17 cellular contexts compared by ENCODE assay signal in genomic region chr22:27871306-27872014, GRCh38. TPM values are rescaled to one million over a fixed set of nuclear protein-coding genes. Genes with fewer than 3 reads are reported as not detected.
DNase-seq lines count a peak whose midpoint lies in the region; ATAC-seq and TF ChIP-seq lines count a peak whose summit lies in the region.
"Had no signal": no experiment of that assay in that cellular context is flagged by ENCODE, and none has a peak within 500 bp of the region (broad histone marks: within the 10 kb centered on the region; RNA-seq: fewer than 3 reads in every experiment).

No MANE protein-coding gene starts in this region.

- intact Hi-C loops in Calu3 (cut with micrococcal nuclease; ENCODE audit: unreplicated experiment): no loop called here

- H3K4me1 Mint-ChIP-seq in Calu3 (ENCODE audit: low read depth, unreplicated experiment): peaks cover 51% of the 10 kb centered on the region
- H3K4me1 Mint-ChIP-seq in chondrocyte (ENCODE audit: low read depth): peaks cover 90% of the 10 kb centered on the region
- H3K4me1 Mint-ChIP-seq in activated CD4-positive, alpha-beta T cell treated with anti-CD3 and anti-CD28 coated beads, Interleukin-2, amount 10 ng/mL, durations not matched to agents 7 days and 5 days: peaks cover 40% of the 10 kb centered on the region

- CTCF ChIA-PET in Calu3 (lab: Charles Lee): interaction anchor here (0.7 kb wide), 2 partner anchors 90 to 393 kb away, joined by 3 to 8 read pairs; no protein-coding TSS in a partner anchor
- CTCF ChIA-PET in activated CD4-positive, alpha-beta T cell treated with anti-CD3 and anti-CD28 coated beads, Interleukin-2, amount 10 ng/mL, durations not matched to agents 7 days and 5 days (lab: Charles Lee): no interaction called here

- H3K27me3 ChIP-seq in liver (ENCODE audit: control insufficient read depth in 4 of 4, insufficient read depth in 4 of 4, low read length in 3 of 4) (no peaks in the 10 kb centered on the region), thoracic aorta (replicated peaks; ENCODE audit: insufficient read depth) (no peaks in the 10 kb centered on the region), suprapubic skin (no peaks in the 10 kb centered on the region)

- no peak overlapping the region for H3K4me3 Mint-ChIP-seq in Calu3 (ENCODE audit: low read depth, unreplicated experiment)
- H3K4me3 Mint-ChIP-seq in chondrocyte (ENCODE audit: unreplicated experiment): no peak overlapping the region
- H3K4me3 Mint-ChIP-seq in activated CD4-positive, alpha-beta T cell treated with anti-CD3 and anti-CD28 coated beads, Interleukin-2, amount 10 ng/mL, durations not matched to agents 7 days and 5 days: no peak overlapping the region
- H3K4me3 Mint-ChIP-seq: B cell; CD8-positive, alpha-beta T cell; HFFc6 had no signal

- H3K9me3 ChIP-seq in liver (ENCODE audit: control insufficient read depth in 4 of 4, low read length in 3 of 4) (no peaks in the 10 kb centered on the region), thoracic aorta (no peaks in the 10 kb centered on the region), suprapubic skin (no peaks in the 10 kb centered on the region)

- no peak for TF ChIP-seq EP300 in suprapubic skin (IDR thresholded peaks at IDR 0.05)

- POLR2A ChIA-PET in activated CD4-positive, alpha-beta T cell treated with anti-CD3 and anti-CD28 coated beads, Interleukin-2, amount 10 ng/mL, durations not matched to agents 7 days and 5 days (lab: Charles Lee): no interaction called here

- no peak for TF ChIP-seq POLR2A in suprapubic skin (IDR thresholded peaks at IDR 0.05)

- no peak for DNase-seq in Calu3
- no peak for DNase-seq in chondrocyte (ENCODE audit: low spot score)
- DNase-seq in thoracic aorta (ENCODE audit: low spot score): no peak
- DNase-seq in suprapubic skin (ENCODE audit: low spot score in 2 of 2): no peak
- DNase-seq in activated CD4-positive, alpha-beta T cell treated with anti-CD3 and anti-CD28 coated beads, Interleukin-2, amount 10 ng/mL, durations not matched to agents 7 days and 5 days: no peak
- no peak for DNase-seq in cerebellar cortex (ENCODE audit: low spot score)
- DNase-seq: ACHN; CD8-positive, alpha-beta T cell; GF-D8; HFFc6; NCI-H146; NCI-H2081 treated with DMSO at 0.1 percent for 48 hours; NCI-H524; RPMI8226 had no signal

- H3K27ac ChIP-seq in liver (ENCODE audit: low read depth in 1 of 2, low read length in 2 of 2) (peak overlapping the region; percentile 89 to 92), thoracic aorta (peak overlapping the region; percentile 71 to 81), suprapubic skin (no peak overlapping the region)

- peaks cover 0 to 5% (median 3%) of the 10 kb centered on the region in 4 donors for H3K36me3 ChIP-seq in liver (ENCODE audit: control insufficient read depth in 4 of 4, insufficient read depth in 3 of 4, low read depth in 1 of 4, low read length in 3 of 4)
- peaks cover 5% of the 10 kb centered on the region for H3K36me3 ChIP-seq in thoracic aorta
- peaks cover 30% of the 10 kb centered on the region for H3K36me3 ChIP-seq in suprapubic skin

- H3K4me1 ChIP-seq in liver (ENCODE audit: control insufficient read depth in 4 of 4, insufficient read depth in 4 of 4, low read length in 3 of 4) (peaks cover 0 to 86% (median 58%) of the 10 kb centered on the region in 4 donors), thoracic aorta (ENCODE audit: control insufficient read depth in 1 of 2, low read depth in 2 of 2) (peaks cover 43 to 90% of the 10 kb centered on the region in 2 donors), suprapubic skin (peaks cover 41% of the 10 kb centered on the region)

- ATAC-seq in thoracic aorta (ENCODE audit: insufficient number of reproducible peaks, low FRiP score, low read depth): no peak
- ATAC-seq: CD8-positive, alpha-beta T cell; K562 had no signal

- peaks cover 40% of the 10 kb centered on the region for H3K36me3 Mint-ChIP-seq in Calu3 (ENCODE audit: insufficient read depth, unreplicated experiment)
- peaks cover 10% of the 10 kb centered on the region for H3K36me3 Mint-ChIP-seq in chondrocyte (ENCODE audit: low read depth)
- peaks cover 38% of the 10 kb centered on the region for H3K36me3 Mint-ChIP-seq in activated CD4-positive, alpha-beta T cell treated with anti-CD3 and anti-CD28 coated beads, Interleukin-2, amount 10 ng/mL, durations not matched to agents 7 days and 5 days (ENCODE audit: low read depth)

- H3K4me3 ChIP-seq in liver (ENCODE audit: low read depth in 1 of 3, low read length in 3 of 3): no peak overlapping the region
- no peak overlapping the region for H3K4me3 ChIP-seq in thoracic aorta
- no peak overlapping the region for H3K4me3 ChIP-seq in suprapubic skin
- H3K4me3 ChIP-seq: K562 had no signal

- WGBS in liver: 88% methylated on average over 2 of the region's 2 CpGs
- WGBS in suprapubic skin: 97% methylated on average over 2 of the region's 2 CpGs

- H3K27ac Mint-ChIP-seq in Calu3 (ENCODE audit: unreplicated experiment): peak overlapping the region; percentile 95
- peak overlapping the region; percentile 36 for H3K27ac Mint-ChIP-seq in chondrocyte (ENCODE audit: unreplicated experiment)
- no peak overlapping the region for H3K27ac Mint-ChIP-seq in activated CD4-positive, alpha-beta T cell treated with anti-CD3 and anti-CD28 coated beads, Interleukin-2, amount 10 ng/mL, durations not matched to agents 7 days and 5 days
- H3K27ac Mint-ChIP-seq: B cell; CD8-positive, alpha-beta T cell; HFFc6 had no signal

- no TSS peak for BruUV-seq in Calu3 (replicated peaks; lab: Mats Ljungman, UMichigan)

- peak overlapping the region in 1 of 2 donors; percentile 77 for H3K9ac ChIP-seq in liver (ENCODE audit: low read depth in 1 of 2, low read length in 2 of 2)

- no peaks in the 10 kb centered on the region for H3K27me3 Mint-ChIP-seq in Calu3 (ENCODE audit: unreplicated experiment)
- H3K27me3 Mint-ChIP-seq in chondrocyte (ENCODE audit: low read depth): no peaks in the 10 kb centered on the region
- no peaks in the 10 kb centered on the region for H3K27me3 Mint-ChIP-seq in activated CD4-positive, alpha-beta T cell treated with anti-CD3 and anti-CD28 coated beads, Interleukin-2, amount 10 ng/mL, durations not matched to agents 7 days and 5 days
- H3K27me3 Mint-ChIP-seq: B cell had no signal

- no peaks in the 10 kb centered on the region for H3K9me3 Mint-ChIP-seq in Calu3 (ENCODE audit: low read depth, unreplicated experiment)
- H3K9me3 Mint-ChIP-seq in chondrocyte (ENCODE audit: low read depth): no peaks in the 10 kb centered on the region
- no peaks in the 10 kb centered on the region for H3K9me3 Mint-ChIP-seq in activated CD4-positive, alpha-beta T cell treated with anti-CD3 and anti-CD28 coated beads, Interleukin-2, amount 10 ng/mL, durations not matched to agents 7 days and 5 days
- H3K9me3 Mint-ChIP-seq: CD8-positive, alpha-beta T cell; HFFc6 had no signal

- no peak for TF ChIP-seq RAD21 in liver (IDR thresholded peaks at IDR 0.05)

- TF ChIP-seq CTCF in Calu3 (IDR thresholded peaks at IDR 0.05; ENCODE audit: unreplicated experiment) (no peak), chondrocyte (IDR thresholded peaks at IDR 0.05) (no peak), liver (IDR thresholded peaks at IDR 0.05; ENCODE audit: low read depth, low read length, missing input control) (no peak), thoracic aorta (IDR thresholded peaks at IDR 0.05) (no peak), suprapubic skin (IDR thresholded peaks at IDR 0.05) (no peak)

TF ChIP-seq in liver, 16 proteins besides CTCF, POLR2A, EP300 and RAD21 (continues in another document):
- TF ChIP-seq EGR1 (IDR thresholded peaks at IDR 0.05; ENCODE audit: low read depth in 2 of 2) (no peak), FOXA2 (IDR thresholded peaks at IDR 0.05) (no peak), JUND (IDR thresholded peaks at IDR 0.05) (no peak), ATF3 (IDR thresholded peaks at IDR 0.05) (no peak), NR2F2 (IDR thresholded peaks at IDR 0.05) (no peak), HNF4G (IDR thresholded peaks at IDR 0.05) (no peak), TAF1 (conservative IDR thresholded peaks at IDR 0.05) (no peak), RXRA (IDR thresholded peaks at IDR 0.05) (no peak), MAX (IDR thresholded peaks at IDR 0.05) (no peak), YY1 (IDR thresholded peaks at IDR 0.05) (no peak), HNF4A (conservative IDR thresholded peaks at IDR 0.05) (no peak)

RNA-seq across cellular contexts. Expression of gene PITPNB, which starts 47.6 kb away (rescaled TPM):
- total RNA-seq in Calu3 (2022) (136 and 154 TPM in 2 replicates), chondrocyte (77.9 to 95.8 TPM (median 78.7 TPM) in 3 replicates), liver (10 to 100 TPM; 18.4 to 42.8 TPM), thoracic aorta (100 to 1,000 TPM in 1 of 2 donors, 10 to 100 TPM in 1; 42.2 to 111 TPM), suprapubic skin (10 to 100 TPM; 34.7 to 47.6 (median 40.4) TPM)
- polyA plus RNA-seq in liver: 10 to 100 TPM; 26.0 to 57.4 TPM
- 10 to 100 TPM; 83.2 to 93.2 TPM for total RNA-seq in activated CD4-positive, alpha-beta T cell treated with anti-CD3 and anti-CD28 coated beads, Interleukin-2, amount 10 ng/mL, durations not matched to agents 7 days and 5 days
